In genomic region chr2:119838179-119838578, GRCh38 we compare ENCODE assay signal across 15 cellular contexts.
DNase-seq lines count a peak whose midpoint lies in the region; FAIRE-seq and TF ChIP-seq lines count a peak whose summit lies in the region.
"Had no signal": no experiment of that assay in that cellular context is flagged by ENCODE, and none has a peak within 500 bp of the region (broad histone marks: within the 10 kb centered on the region; RNA-seq: fewer than 3 reads in every experiment).

No MANE protein-coding gene starts in this region.

- intact Hi-C loops in activated CD4-positive, alpha-beta memory T cell treated with anti-CD3 and anti-CD28 coated beads for 36 hours (cut with micrococcal nuclease), result no loop called here
- intact Hi-C loops in colonic mucosa (cut with DNase I), result no loop called here

- peaks cover 25% of the 10 kb centered on the region for H3K79me2 ChIP-seq in Loucy (ENCODE audit: insufficient read depth, low read length)

- TF ChIP-seq POLR2A in GM12892 (IDR thresholded peaks at IDR 0.05; ENCODE audit: low read depth, low read length), result no peak

- H3K4me3 ChIP-seq in Loucy (ENCODE audit: low read length, poor library complexity, severe bottlenecking) (no peak overlapping the region), colonic mucosa (no peak overlapping the region), small intestine (ENCODE audit: low read depth in 1 of 2, low read length in 2 of 2) (no peak overlapping the region), WERI-Rb-1 (ENCODE audit: low read depth, low read length) (no peak overlapping the region)
- H3K4me3 ChIP-seq: vagina had no signal

- POLR2A ChIA-PET in activated CD4-positive, alpha-beta memory T cell treated with anti-CD3 and anti-CD28 coated beads for 36 hours (lab: Charles Lee), result no interaction called here
- POLR2A ChIA-PET in activated CD4-positive, alpha-beta memory T cell treated with anti-CD3 and anti-CD28 coated beads, Interleukin-2, amount 10 ng/mL, durations not matched to agents 7 days and 5 days (lab: Charles Lee), result no interaction called here

- TF ChIP-seq CTCF in Loucy (conservative IDR thresholded peaks at IDR 0.05; ENCODE audit: low read length) (no peak), colonic mucosa (IDR thresholded peaks at IDR 0.05) (no peak), WERI-Rb-1 (IDR thresholded peaks at IDR 0.05; ENCODE audit: low read depth, low read length) (no peak)

- no peak overlapping the region for H3K4me2 ChIP-seq in Loucy (ENCODE audit: low read depth, low read length, poor library complexity, severe bottlenecking)

- H4K20me1 ChIP-seq in Loucy (ENCODE audit: insufficient read depth, low read length, poor library complexity, severe bottlenecking), result no peaks in the 10 kb centered on the region

- WGBS in small intestine, 3 donors, result 44 to 66% (median 61%) methylated on average over 5 of the region's 5 CpGs

- CTCF ChIA-PET in activated CD4-positive, alpha-beta memory T cell treated with anti-CD3 and anti-CD28 coated beads for 36 hours (lab: Charles Lee), result no interaction called here
- CTCF ChIA-PET in activated CD4-positive, alpha-beta memory T cell treated with anti-CD3 and anti-CD28 coated beads, Interleukin-2, amount 10 ng/mL, durations not matched to agents 7 days and 5 days (lab: Charles Lee), result no interaction called here

- H3K9me3 Mint-ChIP-seq in activated CD4-positive, alpha-beta memory T cell treated with anti-CD3 and anti-CD28 coated beads for 36 hours, result no peaks in the 10 kb centered on the region
- H3K9me3 Mint-ChIP-seq in activated CD4-positive, alpha-beta memory T cell treated with anti-CD3 and anti-CD28 coated beads, Interleukin-2, amount 10 ng/mL, durations not matched to agents 7 days and 5 days, result peaks cover 3% of the 10 kb centered on the region
- H3K9me3 Mint-ChIP-seq: activated T-cell treated with anti-CD3 and anti-CD28 coated beads, Interleukin-2, amount 50 U/mL, for 72 hours; stimulated activated memory B cell treated with anti-CD40 and anti-IgM and Interleukin-4, amounts not matched to agents 10 μg/mL and 1 μg/mL and 100 μg/mL, for 72 hours had no signal

- no peaks in the 10 kb centered on the region for H3K9me2 ChIP-seq in Loucy (replicated peaks; ENCODE audit: low read depth, low read length)

- H3K27ac ChIP-seq in colonic mucosa (peak overlapping the region; percentile 9), small intestine (ENCODE audit: low read depth in 1 of 2, low read length in 1 of 2) (no peak overlapping the region), WERI-Rb-1 (no peak overlapping the region)
- H3K27ac ChIP-seq: vagina had no signal

- H3K27me3 Mint-ChIP-seq in activated CD4-positive, alpha-beta memory T cell treated with anti-CD3 and anti-CD28 coated beads for 36 hours, result no peaks in the 10 kb centered on the region
- H3K27me3 Mint-ChIP-seq in activated CD4-positive, alpha-beta memory T cell treated with anti-CD3 and anti-CD28 coated beads, Interleukin-2, amount 10 ng/mL, durations not matched to agents 7 days and 5 days, result no peaks in the 10 kb centered on the region
- H3K27me3 Mint-ChIP-seq: stimulated activated memory B cell treated with anti-CD40 and anti-IgM and Interleukin-4, amounts not matched to agents 10 μg/mL and 1 μg/mL and 100 μg/mL, for 72 hours had no signal

- H2AFZ ChIP-seq in Loucy (ENCODE audit: low read length), result no peak overlapping the region

- H3K4me1 Mint-ChIP-seq in activated CD4-positive, alpha-beta memory T cell treated with anti-CD3 and anti-CD28 coated beads for 36 hours (ENCODE audit: low read depth), result peaks cover 39% of the 10 kb centered on the region
- H3K4me1 Mint-ChIP-seq in activated CD4-positive, alpha-beta memory T cell treated with anti-CD3 and anti-CD28 coated beads, Interleukin-2, amount 10 ng/mL, durations not matched to agents 7 days and 5 days, result peaks cover 6% of the 10 kb centered on the region

- DNase-seq in activated CD4-positive, alpha-beta memory T cell treated with anti-CD3 and anti-CD28 coated beads for 36 hours, result peak; percentile 11
- DNase-seq in activated CD4-positive, alpha-beta memory T cell treated with anti-CD3 and anti-CD28 coated beads, Interleukin-2, amount 10 ng/mL, durations not matched to agents 7 days and 5 days, result no peak
- DNase-seq in colonic mucosa, result peak; percentile 33
- peak; percentile 21 for DNase-seq in small intestine
- no peak for DNase-seq in GM12892 (ENCODE audit: insufficient read length)
- DNase-seq in GM19238 (ENCODE audit: insufficient read length, low spot score), result no peak
- no peak for DNase-seq in WERI-Rb-1
- DNase-seq: activated T-cell treated with anti-CD3 and anti-CD28 coated beads, Interleukin-2, amount 50 U/mL, for 72 hours; DND-41; KBM-7; kidney glomerular epithelial cell; NCI-H1694 treated with DMSO at 0.1 percent for 48 hours had no signal

- H3K36me3 ChIP-seq in Loucy (ENCODE audit: insufficient read depth, low read length) (no peaks in the 10 kb centered on the region), colonic mucosa (no peaks in the 10 kb centered on the region), small intestine (ENCODE audit: control insufficient read depth in 2 of 2, insufficient read depth in 2 of 2, low read length in 2 of 2) (peaks cover 0 to 2% of the 10 kb centered on the region in 2 donors), WERI-Rb-1 (no peaks in the 10 kb centered on the region)
- H3K36me3 ChIP-seq: vagina had no signal

- peak overlapping the region; percentile 26 for H3K9ac ChIP-seq in Loucy (ENCODE audit: low read depth, low read length, poor library complexity, severe bottlenecking)
- no peak overlapping the region for H3K9ac ChIP-seq in colonic mucosa (ENCODE audit: low read depth in 2 of 2, low read length in 2 of 2)

- H3K4me3 Mint-ChIP-seq in activated CD4-positive, alpha-beta memory T cell treated with anti-CD3 and anti-CD28 coated beads for 36 hours, result no peak overlapping the region
- H3K4me3 Mint-ChIP-seq in activated CD4-positive, alpha-beta memory T cell treated with anti-CD3 and anti-CD28 coated beads, Interleukin-2, amount 10 ng/mL, durations not matched to agents 7 days and 5 days, result no peak overlapping the region
- H3K4me3 Mint-ChIP-seq: activated T-cell treated with anti-CD3 and anti-CD28 coated beads, Interleukin-2, amount 50 U/mL, for 72 hours; stimulated activated memory B cell treated with anti-CD40 and anti-IgM and Interleukin-4, amounts not matched to agents 10 μg/mL and 1 μg/mL and 100 μg/mL, for 72 hours had no signal

- H3K9me3 ChIP-seq in Loucy (ENCODE audit: insufficient read depth, low read depth, low read length), result no peaks in the 10 kb centered on the region
- H3K9me3 ChIP-seq in colonic mucosa, result no peaks in the 10 kb centered on the region
- H3K9me3 ChIP-seq in small intestine (ENCODE audit: control insufficient read depth, low read depth), result no peaks in the 10 kb centered on the region
- H3K9me3 ChIP-seq in WERI-Rb-1 (ENCODE audit: severe bottlenecking), result no peaks in the 10 kb centered on the region
- H3K9me3 ChIP-seq: vagina had no signal

- H3K4me1 ChIP-seq in Loucy (ENCODE audit: insufficient read depth, low read length, poor library complexity, severe bottlenecking), result peaks cover 4% of the 10 kb centered on the region
- peaks cover 7% of the 10 kb centered on the region for H3K4me1 ChIP-seq in colonic mucosa
- H3K4me1 ChIP-seq in small intestine (ENCODE audit: control insufficient read depth in 2 of 2, insufficient read depth in 1 of 2, low read depth in 1 of 2, low read length in 1 of 2), result no peaks in the 10 kb centered on the region

- no peaks in the 10 kb centered on the region for H3K27me3 ChIP-seq in Loucy (ENCODE audit: insufficient read depth, low read length, poor library complexity, severe bottlenecking)
- no peaks in the 10 kb centered on the region for H3K27me3 ChIP-seq in colonic mucosa
- H3K27me3 ChIP-seq in small intestine (ENCODE audit: control insufficient read depth in 2 of 2, insufficient read depth in 2 of 2, low read length in 2 of 2), result no peaks in the 10 kb centered on the region
- H3K27me3 ChIP-seq in WERI-Rb-1 (ENCODE audit: insufficient read depth, low read depth, severe bottlenecking), result no peaks in the 10 kb centered on the region
- H3K27me3 ChIP-seq: vagina had no signal

- H3K27ac Mint-ChIP-seq in activated CD4-positive, alpha-beta memory T cell treated with anti-CD3 and anti-CD28 coated beads for 36 hours, result no peak overlapping the region
- H3K27ac Mint-ChIP-seq in activated CD4-positive, alpha-beta memory T cell treated with anti-CD3 and anti-CD28 coated beads, Interleukin-2, amount 10 ng/mL, durations not matched to agents 7 days and 5 days, result no peak overlapping the region
- H3K27ac Mint-ChIP-seq: activated T-cell treated with anti-CD3 and anti-CD28 coated beads, Interleukin-2, amount 50 U/mL, for 72 hours; stimulated activated memory B cell treated with anti-CD40 and anti-IgM and Interleukin-4, amounts not matched to agents 10 μg/mL and 1 μg/mL and 100 μg/mL, for 72 hours had no signal

- FAIRE-seq in small intestine (lab: Jason Lieb, UNC), result no peak
- FAIRE-seq in GM12892 (lab: Jason Lieb, UNC), result no peak

- no peaks in the 10 kb centered on the region for H3K36me3 Mint-ChIP-seq in activated CD4-positive, alpha-beta memory T cell treated with anti-CD3 and anti-CD28 coated beads for 36 hours
- peaks cover 6% of the 10 kb centered on the region for H3K36me3 Mint-ChIP-seq in activated CD4-positive, alpha-beta memory T cell treated with anti-CD3 and anti-CD28 coated beads, Interleukin-2, amount 10 ng/mL, durations not matched to agents 7 days and 5 days (ENCODE audit: low read depth)

- no peaks in the 10 kb centered on the region for H3F3A ChIP-seq in Loucy (ENCODE audit: low read depth)

Comparison
In these comparisons a context has a peak if more than half of its experiments do, and no peak if none do; other contexts are left out.
1. DNase-seq: peak in activated CD4-positive, alpha-beta memory T cell treated with anti-CD3 and anti-CD28 coated beads for 36 hours (single experiment), colonic mucosa (single experiment) and small intestine (single experiment); none in activated CD4-positive, alpha-beta memory T cell treated with anti-CD3 and anti-CD28 coated beads, Interleukin-2, amount 10 ng/mL, durations not matched to agents 7 days and 5 days (single experiment), GM12892 (single experiment), GM19238 (single experiment) and WERI-Rb-1 (single experiment).